ENCODE assay signal across 10 cellular contexts in the genomic region with DNA sequence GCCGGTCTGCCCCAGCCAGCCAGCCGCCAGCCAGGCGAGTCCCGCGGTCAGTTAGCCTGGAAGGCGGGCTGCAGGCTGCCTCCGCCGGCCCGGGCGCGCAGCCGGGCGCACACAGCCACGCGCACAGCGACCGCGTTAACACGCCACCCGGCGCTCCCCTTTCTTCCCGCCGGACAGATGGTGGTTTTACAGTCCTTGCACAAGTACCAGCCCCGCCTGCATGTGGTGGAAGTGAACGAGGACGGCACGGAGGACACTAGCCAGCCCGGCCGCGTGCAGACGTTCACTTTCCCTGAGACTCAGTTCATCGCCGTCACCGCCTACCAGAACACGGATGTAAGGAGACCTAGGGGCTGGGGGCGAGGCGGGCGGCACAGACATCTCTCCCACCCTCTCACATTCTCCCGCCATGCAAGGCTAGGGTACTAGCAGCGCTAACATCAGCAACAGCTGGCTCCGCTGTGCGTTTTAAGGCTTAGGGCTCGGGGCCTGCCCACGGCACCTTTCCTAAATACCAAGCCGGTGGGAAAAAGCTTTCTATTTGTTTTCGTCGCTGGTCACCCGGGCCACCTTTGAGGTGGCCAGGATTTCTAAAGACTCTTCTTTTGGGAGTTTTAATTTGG. TPM values are rescaled to one million over a fixed set of nuclear protein-coding genes. Genes with fewer than 3 reads are reported as not detected.
DNase-seq lines count a peak whose midpoint lies in the region; ATAC-seq and TF ChIP-seq lines count a peak whose summit lies in the region.
"Had no signal": no experiment of that assay in that cellular context is flagged by ENCODE, and none has a peak within 500 bp of the region (broad histone marks: within the 10 kb centered on the region; RNA-seq: fewer than 3 reads in every experiment).

No MANE protein-coding gene starts in this region.

- peaks cover 20% of the 10 kb centered on the region for H3K4me1 ChIP-seq in neuron (ENCODE audit: insufficient read depth, low read length)
- H3K4me1 ChIP-seq in OCI-LY7 (ENCODE audit: insufficient read depth, low read length, poor library complexity, severe bottlenecking): no peaks in the 10 kb centered on the region
- peaks cover 17 to 81% (median 59%) of the 10 kb centered on the region in 6 donors for H3K4me1 ChIP-seq in spleen

- intact Hi-C loops in OCI-LY7 (cut with micrococcal nuclease; ENCODE audit: unreplicated experiment) (no loop called here), spleen (cut with DNase I; ENCODE audit: low total_unique reads) (no loop called here)

- H2AFZ ChIP-seq in neuron (ENCODE audit: low read depth, low read length): peak overlapping the region; percentile 31
- H2AFZ ChIP-seq in OCI-LY7 (ENCODE audit: low read length): no peak overlapping the region

- H3K9me3 ChIP-seq in neuron (ENCODE audit: low read length): no peaks in the 10 kb centered on the region
- H3K9me3 ChIP-seq in OCI-LY7 (ENCODE audit: low read length): no peaks in the 10 kb centered on the region
- no peaks in the 10 kb centered on the region for H3K9me3 ChIP-seq in spleen

- peak; percentile 15 for DNase-seq in GDM1 (lab: John Stamatoyannopoulos, UW)
- DNase-seq in astrocyte of the hippocampus (ENCODE audit: low read depth, low spot score): peak; percentile 66
- DNase-seq in OCI-LY7 (ENCODE audit: low spot score): no peak
- DNase-seq in spleen: no peak
- DNase-seq: stimulated activated CD4-positive, alpha-beta T cell treated with anti-CD3 and anti-CD28 coated beads, Interleukin-4, amount 100 ng/mL, for 1 hour had no signal

- no peak for ATAC-seq in GM18519 (IDR thresholded peaks at IDR 0.05; ENCODE audit: low FRiP score, unreplicated experiment)

- TF ChIP-seq CTCF in OCI-LY7 (conservative IDR thresholded peaks at IDR 0.05; ENCODE audit: low read length): no peak
- TF ChIP-seq CTCF in spleen (IDR thresholded peaks at IDR 0.05 in 8 of 11, conservative IDR thresholded peaks at IDR 0.05 in 3 of 11): no peak

- H3K4me2 ChIP-seq in OCI-LY7 (ENCODE audit: low read length): no peak overlapping the region

- H3K27ac Mint-ChIP-seq in IgD-negative memory B cell: peak overlapping the region in 1 of 3 donors; percentile 73

- H3K27me3 ChIP-seq in neuron (ENCODE audit: insufficient read depth, low read length) (peaks cover 88% of the 10 kb centered on the region), spleen (replicated peaks in 1 of 7) (peaks cover 5 to 100% (median 100%) of the 10 kb centered on the region in 7 donors)

- no peak for TF ChIP-seq POLR2A in spleen (IDR thresholded peaks at IDR 0.05)

- H3K4me3 Mint-ChIP-seq in IgD-negative memory B cell: peak overlapping the region; percentile 8 to 71 (median 40)

- H3K27ac ChIP-seq in OCI-LY7 (ENCODE audit: low read depth, low read length, poor library complexity, severe bottlenecking): no peak overlapping the region
- H3K27ac ChIP-seq in spleen: no peak overlapping the region
- H3K27ac ChIP-seq: epithelial cell of prostate, RWPE1 had no signal

- H3K36me3 ChIP-seq in neuron (ENCODE audit: insufficient read depth, low read length) (no peaks in the 10 kb centered on the region), OCI-LY7 (ENCODE audit: insufficient read depth, low read length) (no peaks in the 10 kb centered on the region), spleen (no peaks in the 10 kb centered on the region)

- CTCF ChIA-PET in OCI-LY7 (lab: Charles Lee; ENCODE audit: unreplicated experiment): no interaction called here

- 3 to 6% (median 3%) methylated on average over 34 to 48 of the region's 48 CpGs for WGBS in spleen, 5 donors

- H4K20me1 ChIP-seq in OCI-LY7 (ENCODE audit: insufficient read depth, low read length): no peaks in the 10 kb centered on the region

- H3K4me3 ChIP-seq in neuron (ENCODE audit: low read length) (peak overlapping the region; percentile 9), OCI-LY7 (ENCODE audit: low read depth, low read length, poor library complexity, severe bottlenecking) (no peak overlapping the region), spleen (peak overlapping the region in 2 of 8 donors; percentile 15 to 46)

- no TSS peak for BruUV-seq in OCI-LY7 (replicated peaks; lab: Mats Ljungman, UMichigan)

- POLR2A ChIA-PET in OCI-LY7 (lab: Charles Lee): no interaction called here

- H3K27me3 Mint-ChIP-seq in IgD-negative memory B cell: peaks cover 72% of the 10 kb centered on the region

- peaks cover 4% of the 10 kb centered on the region for H3K36me3 Mint-ChIP-seq in IgD-negative memory B cell

- no peaks in the 10 kb centered on the region for H3K9me2 ChIP-seq in OCI-LY7 (ENCODE audit: insufficient read depth, low read length)

- no peaks in the 10 kb centered on the region for H3K79me2 ChIP-seq in OCI-LY7 (ENCODE audit: insufficient read depth, low read depth, low read length)

- H3K4me1 Mint-ChIP-seq in IgD-negative memory B cell: peaks cover 26 to 52% (median 34%) of the 10 kb centered on the region in 3 donors

- peaks cover 0 to 6% (median 0%) of the 10 kb centered on the region in 3 donors for H3K9me3 Mint-ChIP-seq in IgD-negative memory B cell

RNA-seq across cellular contexts. Expression of gene TBR1, which starts 2.7 kb away (rescaled TPM):
- polyA plus RNA-seq in IgD-negative memory B cell (not detected), spleen (under 1 TPM in 1 of 3 donors, not detected in 2; 0.03 TPM)
- total RNA-seq in OCI-LY7 (2014; rRNA removed; shearing (Covaris generic)): 0.03 and 0.05 TPM in 2 replicates
- total RNA-seq in OCI-LY7 (2022) (0.06 TPM in 1 of 2 replicates, not detected in the other), spleen (under 1 TPM in 1 of 7 donors, not detected in 6; 0.17 TPM)

Comparison
In these comparisons a context has a peak if more than half of its experiments do, and no peak if none do; other contexts are left out.
1. DNase-seq: peak in GDM1 (single experiment) and astrocyte of the hippocampus (single experiment); none in OCI-LY7 (single experiment) and spleen (single experiment).